ENCODE assay signal across 17 cellular contexts in the genomic region with DNA sequence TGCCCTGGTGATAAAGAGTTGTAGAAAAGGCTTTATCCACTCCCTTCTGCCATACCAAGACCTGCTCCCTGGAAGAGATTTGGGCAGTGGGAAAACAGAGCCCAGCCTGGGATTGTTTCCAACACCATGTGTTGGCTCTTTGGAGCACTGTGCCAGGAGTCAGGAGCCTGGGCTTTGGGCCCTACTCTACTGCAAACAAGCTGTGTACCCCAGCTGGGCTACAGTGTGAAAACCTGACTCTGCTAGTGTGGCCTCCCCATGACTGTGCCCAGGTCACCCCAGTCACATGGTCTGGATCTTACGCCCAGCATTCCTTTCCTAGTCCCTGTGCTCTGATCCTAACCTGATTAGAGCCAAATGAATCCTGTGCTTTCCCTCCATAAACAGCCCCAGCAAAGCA. TPM values are rescaled to one million over a fixed set of nuclear protein-coding genes. Genes with fewer than 3 reads are reported as not detected.
DNase-seq lines count a peak whose midpoint lies in the region; ATAC-seq and TF ChIP-seq lines count a peak whose summit lies in the region.
"Had no signal": no experiment of that assay in that cellular context is flagged by ENCODE, and none has a peak within 500 bp of the region (broad histone marks: within the 10 kb centered on the region; RNA-seq: fewer than 3 reads in every experiment).

No MANE protein-coding gene starts in this region.

- no peaks in the 10 kb centered on the region for H3K36me3 ChIP-seq in left ventricle myocardium inferior

- H3K9me3 ChIP-seq in right cardiac atrium (ENCODE audit: control insufficient read depth, low read length) (no peaks in the 10 kb centered on the region), left ventricle myocardium inferior (replicated peaks) (no peaks in the 10 kb centered on the region)
- H3K9me3 ChIP-seq: SK-N-SH had no signal

- peaks cover 5% of the 10 kb centered on the region for H3K4me1 ChIP-seq in right cardiac atrium (ENCODE audit: control insufficient read depth, insufficient read depth, low read length)
- peaks cover 6% of the 10 kb centered on the region for H3K4me1 ChIP-seq in left ventricle myocardium inferior

- H3K27ac Mint-ChIP-seq in osteocyte (ENCODE audit: unreplicated experiment), result no peak overlapping the region
- no peak overlapping the region for H3K27ac Mint-ChIP-seq in CD14-positive monocyte
- H3K27ac Mint-ChIP-seq: CD4-positive, alpha-beta T cell; H9 had no signal

- H3K27me3 ChIP-seq in right cardiac atrium (ENCODE audit: control insufficient read depth, insufficient read depth), result no peaks in the 10 kb centered on the region
- H3K27me3 ChIP-seq in left ventricle myocardium inferior (ENCODE audit: low read depth), result peaks cover 5% of the 10 kb centered on the region

- no peaks in the 10 kb centered on the region for H3K9me3 Mint-ChIP-seq in osteocyte (ENCODE audit: unreplicated experiment)
- H3K9me3 Mint-ChIP-seq in CD14-positive monocyte, result peaks cover 0 to 1% (median 0%) of the 10 kb centered on the region in 7 donors
- H3K9me3 Mint-ChIP-seq: CD4-positive, alpha-beta T cell; H9 had no signal

- no peak overlapping the region for H3K27ac ChIP-seq in right cardiac atrium (ENCODE audit: low read length)
- no peak overlapping the region for H3K27ac ChIP-seq in left ventricle myocardium inferior (replicated peaks)

- H3K4me3 Mint-ChIP-seq in osteocyte (ENCODE audit: unreplicated experiment), result no peak overlapping the region
- H3K4me3 Mint-ChIP-seq in CD14-positive monocyte, result no peak overlapping the region
- H3K4me3 Mint-ChIP-seq: CD4-positive, alpha-beta T cell; H9 had no signal

- H3K4me3 ChIP-seq in right cardiac atrium (ENCODE audit: low read length) (no peak overlapping the region), left ventricle myocardium inferior (no peak overlapping the region)

- H3K27me3 Mint-ChIP-seq in osteocyte (ENCODE audit: unreplicated experiment), result peaks cover 34% of the 10 kb centered on the region
- H3K27me3 Mint-ChIP-seq in CD14-positive monocyte (ENCODE audit: low read depth in 3 of 3), result peaks cover 2 to 18% (median 6%) of the 10 kb centered on the region in 3 donors

- peak; percentile 28 to 32 for ATAC-seq in right cardiac atrium
- ATAC-seq: Panc1, Right ventricle myocardium inferior had no signal

- no peaks in the 10 kb centered on the region for H3K36me3 Mint-ChIP-seq in osteocyte (ENCODE audit: unreplicated experiment)
- H3K36me3 Mint-ChIP-seq in CD14-positive monocyte, result no peaks in the 10 kb centered on the region

- WGBS in right cardiac atrium, result 79% methylated on average over 1 of the region's 1 CpG

- intact Hi-C loops in right cardiac atrium (cut with DNase I), result no loop called here
- intact Hi-C loops in left ventricle myocardium inferior (cut with micrococcal nuclease), result no loop called here
- intact Hi-C loops in CD14-positive monocyte (cut with micrococcal nuclease), result no loop called here

- no peaks in the 10 kb centered on the region for H3K4me1 Mint-ChIP-seq in osteocyte (ENCODE audit: unreplicated experiment)
- H3K4me1 Mint-ChIP-seq in CD14-positive monocyte, result no peaks in the 10 kb centered on the region

- TF ChIP-seq CTCF in left ventricle myocardium inferior (IDR thresholded peaks at IDR 0.05; ENCODE audit: borderline replicate concordance) (no peak), osteocyte (IDR thresholded peaks at IDR 0.05) (no peak), CD14-positive monocyte (IDR thresholded peaks at IDR 0.05) (no peak)

- no peak for DNase-seq in right cardiac atrium
- DNase-seq in left ventricle myocardium inferior, result no peak
- DNase-seq in cerebellum (ENCODE audit: low spot score), result peak; percentile 45
- DNase-seq in osteocyte (ENCODE audit: extremely low spot score, unreplicated experiment), result peak; percentile 48
- no peak for DNase-seq in KG1 (lab: John Stamatoyannopoulos, UW)
- no peak for DNase-seq in NAMALWA (ENCODE audit: low spot score)
- no peak for DNase-seq in CD14-positive monocyte (ENCODE audit: low spot score)
- DNase-seq: Calu3; CD4-positive, alpha-beta T cell; DND-41; H9; NCI-H1436 treated with DMSO at 0.1 percent for 48 hours; NCI-H2081; NCI-H526; SK-N-SH had no signal

RNA-seq across cellular contexts. Expression of a gene that starts 39.3 kb away (rescaled TPM):
- total RNA-seq in right cardiac atrium, result 10 to 100 TPM; 25.7 to 38.9 (median 31.0) TPM
- 14.5 TPM for polyA plus RNA-seq in right cardiac atrium
- 19.4 TPM for total RNA-seq in left ventricle myocardium inferior
- 12.2 TPM for total RNA-seq in cerebellum
- total RNA-seq in osteocyte, result 16.7 and 18.3 TPM in 2 replicates
- under 1 TPM; 0.27 to 0.31 TPM for polyA plus RNA-seq in CD14-positive monocyte

Comparison
In these comparisons a context has a peak if more than half of its experiments do, and no peak if none do; other contexts are left out.
1. DNase-seq: peak in cerebellum (single experiment) and osteocyte (single experiment); none in right cardiac atrium (0 of 3), left ventricle myocardium inferior (single experiment), KG1 (single experiment), NAMALWA (single experiment) and CD14-positive monocyte (single experiment).